Comparison of ENCODE assay signal across 8 cellular contexts in the genomic region with DNA sequence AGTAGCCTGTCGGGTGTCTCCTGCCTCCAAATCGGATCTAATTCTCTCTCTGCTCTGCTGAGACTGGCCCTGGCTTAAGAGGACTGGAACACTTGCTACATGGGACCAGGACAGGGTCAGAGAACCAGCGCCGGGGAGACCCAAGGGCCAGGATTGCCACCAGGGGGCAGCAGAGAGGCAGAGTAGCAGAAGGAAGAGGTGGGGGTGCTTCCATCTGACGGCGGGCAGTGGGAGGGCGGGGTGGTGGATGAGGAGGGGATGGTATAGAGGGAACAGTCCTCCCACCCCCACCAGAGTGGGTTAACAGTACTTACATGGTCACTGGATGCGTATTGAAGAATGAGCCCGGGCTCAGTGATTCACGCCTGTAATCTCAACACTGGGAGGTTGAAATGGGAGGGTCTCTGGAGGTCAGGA. TPM values are rescaled to one million over a fixed set of nuclear protein-coding genes. Genes with fewer than 3 reads are reported as not detected.
DNase-seq lines count a peak whose midpoint lies in the region; ATAC-seq and TF ChIP-seq lines count a peak whose summit lies in the region.

No MANE protein-coding gene starts in this region.

- no peaks in the 10 kb centered on the region for H3K79me2 ChIP-seq in DOHH2 (ENCODE audit: control insufficient read depth, low read length)
- no peaks in the 10 kb centered on the region for H3K79me2 ChIP-seq in Karpas-422 (ENCODE audit: low read length)

- H3K4me2 ChIP-seq in DOHH2 (ENCODE audit: low read length): no peak overlapping the region
- no peak overlapping the region for H3K4me2 ChIP-seq in Karpas-422 (ENCODE audit: low read depth, low read length, poor library complexity, severe bottlenecking)

- peak; percentile 95 for TF ChIP-seq CTCF in DOHH2 (IDR thresholded peaks at IDR 0.05; ENCODE audit: low read depth, low read length, poor library complexity, severe bottlenecking)

- H3K36me3 Mint-ChIP-seq in T-cell: peaks cover 2% of the 10 kb centered on the region

- H3K27ac ChIP-seq in DOHH2 (ENCODE audit: low read depth, low read length) (no peak overlapping the region), Karpas-422 (ENCODE audit: low read length) (no peak overlapping the region)

- no peaks in the 10 kb centered on the region for H3K27me3 ChIP-seq in DOHH2 (ENCODE audit: control insufficient read depth, low read length)
- no peaks in the 10 kb centered on the region for H3K27me3 ChIP-seq in Karpas-422 (ENCODE audit: low read length)
- no peaks in the 10 kb centered on the region for H3K27me3 ChIP-seq in adipocyte (replicated peaks; ENCODE audit: control insufficient read depth, insufficient read depth, low read length)

- no peaks in the 10 kb centered on the region for H3K9me3 ChIP-seq in DOHH2 (ENCODE audit: control insufficient read depth, insufficient read depth, low read length)
- H3K9me3 ChIP-seq in Karpas-422 (ENCODE audit: low read length): peaks cover 4% of the 10 kb centered on the region; the same call in 1 of the 2 replicates
- no peaks in the 10 kb centered on the region for H3K9me3 ChIP-seq in adipocyte (ENCODE audit: control insufficient read depth, low read length)

- H4K20me1 ChIP-seq in DOHH2 (ENCODE audit: control insufficient read depth, insufficient read depth, low read depth, low read length): no peaks in the 10 kb centered on the region
- no peaks in the 10 kb centered on the region for H4K20me1 ChIP-seq in Karpas-422 (ENCODE audit: insufficient read depth, low read depth, low read length)

- peaks cover 0 to 4% of the 10 kb centered on the region in 2 donors for H3K27me3 Mint-ChIP-seq in T-cell

- DNase-seq in Karpas-422 (peak; percentile 90), T-cell (peak; percentile 44 to 87 (median 73)), adipocyte (ENCODE audit: low read depth) (peak; percentile 92), left ventricle myocardium superior (peak; percentile 90), retina (peak; percentile 83)

- H2AFZ ChIP-seq in Karpas-422 (ENCODE audit: low read length): no peak overlapping the region

- no peak overlapping the region for H3K9ac ChIP-seq in Karpas-422 (ENCODE audit: low read length)
- no peak overlapping the region for H3K9ac ChIP-seq in adipocyte (ENCODE audit: low read length)

- ATAC-seq in T-cell (replicated peaks in 1 of 4) (peak; percentile 58 to 86 (median 76)), left ventricle myocardium superior (peak; percentile 70), GM18511 (IDR thresholded peaks at IDR 0.05; ENCODE audit: unreplicated experiment) (no peak), GM21515 (IDR thresholded peaks at IDR 0.05; ENCODE audit: unreplicated experiment) (no peak)

- peaks cover 4 to 16% (median 5%) of the 10 kb centered on the region in 3 donors for H3K4me1 Mint-ChIP-seq in T-cell

- H3K9me2 ChIP-seq in DOHH2 (replicated peaks; ENCODE audit: control insufficient read depth, low read length) (no peaks in the 10 kb centered on the region), Karpas-422 (replicated peaks; ENCODE audit: insufficient read depth, low read length) (no peaks in the 10 kb centered on the region)

- no peaks in the 10 kb centered on the region for H3F3A ChIP-seq in DOHH2 (ENCODE audit: control insufficient read depth, insufficient read depth)

- H3K4me1 ChIP-seq in DOHH2 (ENCODE audit: control insufficient read depth, low read length) (no peaks in the 10 kb centered on the region), Karpas-422 (ENCODE audit: low read length) (no peaks in the 10 kb centered on the region), adipocyte (ENCODE audit: control insufficient read depth, insufficient read depth, low read length) (no peaks in the 10 kb centered on the region)

- no peak overlapping the region for H3K4me3 Mint-ChIP-seq in T-cell

- H3K9me3 Mint-ChIP-seq in T-cell: no peaks in the 10 kb centered on the region

- CTCF ChIA-PET in T-cell (lab: Charles Lee): interaction anchor here in 1 of 2 donors (0.6 to 0.7 kb wide), 2 partner anchors 25 to 266 kb away, joined by 3 to 4 read pairs; no protein-coding TSS in a partner anchor

- intact Hi-C loops in left ventricle myocardium superior (cut with micrococcal nuclease): no loop called here

- no peak overlapping the region for H3K27ac Mint-ChIP-seq in T-cell

- H3K36me3 ChIP-seq in DOHH2 (ENCODE audit: control insufficient read depth, low read length): no peaks in the 10 kb centered on the region
- H3K36me3 ChIP-seq in Karpas-422 (ENCODE audit: insufficient read depth, low read length): no peaks in the 10 kb centered on the region
- peaks cover 8% of the 10 kb centered on the region for H3K36me3 ChIP-seq in adipocyte (ENCODE audit: control insufficient read depth, insufficient read depth, low read length, severe bottlenecking)

- POLR2A ChIA-PET in T-cell (lab: Charles Lee): no interaction called here

- H3K4me3 ChIP-seq in DOHH2 (ENCODE audit: low read length) (no peak overlapping the region), Karpas-422 (ENCODE audit: low read length) (no peak overlapping the region), adipocyte (ENCODE audit: low read length) (no peak overlapping the region)

RNA-seq across cellular contexts. Expression of gene SELENOW, which starts 11.9 kb away (rescaled TPM):
- total RNA-seq in Karpas-422 (2014; rRNA removed; shearing (Covaris generic); ENCODE audit: low replicate concordance): 3.5 and 4.1 TPM in 2 replicates
- total RNA-seq in T-cell: 100 to 1,000 TPM in 4 of 5 donors, 10 to 100 TPM in 1; 91.5 to 111 (median 101) TPM
- 1,300 TPM for total RNA-seq in left ventricle myocardium superior

RNA-seq across cellular contexts. Expression of gene TPRX1, which starts 13.9 kb away (rescaled TPM):
- total RNA-seq in Karpas-422 (2014; rRNA removed; shearing (Covaris generic); ENCODE audit: low replicate concordance): not detected in 2 replicates
- not detected for total RNA-seq in T-cell
- not detected for total RNA-seq in left ventricle myocardium superior

RNA-seq across cellular contexts. Expression of gene CRX, which starts 31.3 kb away (rescaled TPM):
- total RNA-seq in Karpas-422 (2014; rRNA removed; shearing (Covaris generic); ENCODE audit: low replicate concordance): not detected in 2 replicates
- total RNA-seq in T-cell (not detected), left ventricle myocardium superior (not detected)

RNA-seq across cellular contexts. Expression of gene NOP53, which starts 45.1 kb away (rescaled TPM):
- 145 and 293 TPM in 2 replicates for total RNA-seq in Karpas-422 (2014; rRNA removed; shearing (Covaris generic); ENCODE audit: low replicate concordance)
- total RNA-seq in T-cell (1,000 to 10,000 TPM in 1 of 5 donors, 100 to 1,000 TPM in 4; 832 to 1,046 (median 935) TPM), left ventricle myocardium superior (169 TPM)

Comparison
In these comparisons a context has a peak if more than half of its experiments do, and no peak if none do; other contexts are left out.
1. ATAC-seq: peak in T-cell (4 of 4) and left ventricle myocardium superior (single experiment); none in GM18511 (single experiment) and GM21515 (single experiment).
2. RNA of gene SELENOW, which starts 11.9 kb away (total RNA-seq): 1,300 TPM in left ventricle myocardium superior (single experiment) and 91.5 to 111 TPM in T-cell; 3.5 to 4.1 TPM in Karpas-422; every median in the first group is over 10 times any median in the second.
3. Peak in every context shown above with its lines, with median percentiles within 50 percentile points of each other: DNase-seq.